Comparison of ENCODE assay signal across 22 cellular contexts in the genomic region with DNA sequence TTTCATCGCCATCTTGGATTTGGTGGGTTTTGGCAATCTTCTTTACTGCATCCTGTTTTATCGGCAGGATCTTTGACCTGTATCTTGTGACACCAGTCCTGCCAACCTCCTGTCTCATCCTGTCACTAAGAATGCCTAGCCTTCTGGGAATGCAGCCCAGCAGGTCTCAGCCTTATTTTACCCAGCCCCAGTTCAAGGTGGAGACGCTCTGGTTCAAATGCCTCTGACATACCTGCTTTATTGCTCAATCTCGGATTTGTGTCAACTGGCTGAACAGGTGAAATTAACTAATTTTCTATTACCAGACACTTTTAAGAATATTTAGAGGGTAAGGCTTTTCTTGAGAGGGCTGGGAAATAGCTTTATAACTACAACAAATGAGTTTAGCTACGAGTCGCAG.
A peak's percentile ranks its signal among the peaks of the same experiment; 100 is the strongest.
DNase-seq lines count a peak whose midpoint lies in the region; FAIRE-seq and TF ChIP-seq lines count a peak whose summit lies in the region.
"Had no signal": no experiment of that assay in that cellular context is flagged by ENCODE, and none has a peak within 500 bp of the region (broad histone marks: within the 10 kb centered on the region; RNA-seq: fewer than 3 reads in every experiment).

No MANE protein-coding gene starts in this region.

- DNase-seq in bronchial epithelial cell (ENCODE audit: low read depth) (peak; percentile 33), islet precursor cell (peak; percentile 88), thyroid gland (no peak), GM19238 (ENCODE audit: insufficient read length, low spot score) (no peak), cardiac septum (ENCODE audit: low spot score) (no peak), foreskin fibroblast (no peak)
- DNase-seq: activated CD4-positive, alpha-beta T cell treated with anti-CD3 and anti-CD28 coated beads for 4 hours; activated naive CD4-positive, alpha-beta T cell; activated T-cell treated with anti-CD3 and anti-CD28 coated beads, Interleukin-2, amount 50 U/mL, for 4 hours; CD4-positive, CD25-positive, alpha-beta regulatory T cell; cortex of kidney; KG1; natural killer cell; NCI-H510A; NK-92 treated with Interleukin-12 subunit alpha and Interleukin-12 subunit beta, amount 100 ng/mL, for 24 hours; pancreas; stimulated activated naive CD8-positive, alpha-beta T cell treated with anti-CD3 and anti-CD28 coated beads, Interleukin-15, amount 100 ng/mL, for 72 hours had no signal

- H3K36me3 ChIP-seq in bronchial epithelial cell (ENCODE audit: control insufficient read depth, insufficient read depth, low read length) (no peaks in the 10 kb centered on the region), thyroid gland (no peaks in the 10 kb centered on the region)
- H3K36me3 ChIP-seq: pancreas, right atrium auricular region had no signal

- peaks cover 59 to 74% of the 10 kb centered on the region in 2 donors for H3K4me1 ChIP-seq in thyroid gland
- H3K4me1 ChIP-seq: pancreas had no signal

- no peak for TF ChIP-seq RAD21 in Ishikawa (IDR thresholded peaks at IDR 0.05; ENCODE audit: low read depth)

- intact Hi-C loops in thyroid gland (cut with DNase I) = no loop called here
- intact Hi-C loops in cardiac septum (cut with DNase I) = no loop called here

- H3K9me3 ChIP-seq in thyroid gland = no peaks in the 10 kb centered on the region
- H3K9me3 ChIP-seq: pancreas, right atrium auricular region, tibial nerve had no signal

- FAIRE-seq in bronchial epithelial cell (lab: Jason Lieb, UNC) = no peak
- FAIRE-seq: endometrium, pancreas had no signal

- TF ChIP-seq POLR2A in thyroid gland (IDR thresholded peaks at IDR 0.05) = no peak

- no peak overlapping the region for H3K4me3 ChIP-seq in bronchial epithelial cell (ENCODE audit: low read depth, low read length)
- no peak overlapping the region for H3K4me3 ChIP-seq in thyroid gland (replicated peaks in 1 of 3)
- H3K4me3 ChIP-seq in foreskin fibroblast (ENCODE audit: low read depth in 1 of 2, low read length in 2 of 2) = no peak overlapping the region
- H3K4me3 ChIP-seq: pancreas, right atrium auricular region, SK-N-MC, tibial nerve had no signal

- TF ChIP-seq CTCF in bronchial epithelial cell (IDR thresholded peaks at IDR 0.05; ENCODE audit: insufficient read depth, low read length, severe bottlenecking) (no peak), thyroid gland (IDR thresholded peaks at IDR 0.05) (no peak), foreskin fibroblast (IDR thresholded peaks at IDR 0.05; ENCODE audit: low read depth, low read length) (no peak)

- H3K27ac ChIP-seq in thyroid gland = peak overlapping the region in 2 of 3 donors; percentile 64 to 71
- H3K27ac ChIP-seq: pancreas, right atrium auricular region, SK-N-MC, tibial nerve had no signal

- TF ChIP-seq EP300 in Ishikawa (IDR thresholded peaks at IDR 0.05; ENCODE audit: borderline replicate concordance) = peak; percentile 27; the same call in 1 of the 2 replicates

- 75 to 94% methylated on average over 6 of the region's 6 CpGs for WGBS in thyroid gland, 2 donors

- H3K27me3 ChIP-seq in bronchial epithelial cell (ENCODE audit: control insufficient read depth, insufficient read depth, low read length) (no peaks in the 10 kb centered on the region), thyroid gland (no peaks in the 10 kb centered on the region)
- H3K27me3 ChIP-seq: pancreas, right atrium auricular region, tibial nerve had no signal

TF ChIP-seq in Ishikawa, 13 proteins besides CTCF, POLR2A, EP300 and RAD21:
- TF ChIP-seq CEBPB (IDR thresholded peaks at IDR 0.05) (peak; percentile 64; the same call in 1 of the 2 replicates), TEAD4 (IDR thresholded peaks at IDR 0.05) (peak; percentile 56; the same call in 1 of the 2 replicates)
- TF ChIP-seq, protein P1, sequence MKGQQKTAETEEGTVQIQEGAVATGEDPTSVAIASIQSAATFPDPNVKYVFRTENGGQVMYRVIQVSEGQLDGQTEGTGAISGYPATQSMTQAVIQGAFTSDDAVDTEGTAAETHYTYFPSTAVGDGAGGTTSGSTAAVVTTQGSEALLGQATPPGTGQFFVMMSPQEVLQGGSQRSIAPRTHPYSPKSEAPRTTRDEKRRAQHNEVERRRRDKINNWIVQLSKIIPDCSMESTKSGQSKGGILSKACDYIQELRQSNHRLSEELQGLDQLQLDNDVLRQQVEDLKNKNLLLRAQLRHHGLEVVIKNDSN (IDR thresholded peaks at IDR 0.05) = no peak

Comparison
In these comparisons a context has a peak if more than half of its experiments do, and no peak if none do; other contexts are left out.
1. DNase-seq: peak in bronchial epithelial cell (single experiment) and islet precursor cell (single experiment); none in thyroid gland (0 of 2), GM19238 (single experiment), cardiac septum (single experiment) and foreskin fibroblast (0 of 2).